9 cellular contexts compared by ENCODE assay signal in the genomic region with DNA sequence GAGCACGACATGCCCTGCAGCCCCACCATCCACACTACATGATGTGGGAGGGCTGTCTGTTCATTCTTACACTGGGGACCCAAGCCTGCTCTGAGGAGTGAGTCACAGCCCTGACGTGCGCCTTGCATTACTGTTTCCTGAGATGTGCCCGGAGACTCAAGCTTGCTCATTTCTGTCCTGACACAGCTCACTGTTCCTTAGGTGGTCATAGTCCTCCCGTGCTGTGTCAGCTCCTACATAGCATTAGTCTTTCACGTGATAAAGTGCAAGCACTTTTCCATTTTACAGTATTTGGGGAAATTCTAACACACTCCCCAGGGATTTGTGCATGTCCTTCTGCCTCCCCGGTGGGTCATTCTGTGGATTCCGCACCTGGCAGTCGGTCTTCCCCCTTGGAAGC. TPM values are rescaled to one million over a fixed set of nuclear protein-coding genes. Genes with fewer than 3 reads are reported as not detected.
DNase-seq lines count a peak whose midpoint lies in the region; ATAC-seq and TF ChIP-seq lines count a peak whose summit lies in the region.
"Had no signal": no experiment of that assay in that cellular context is flagged by ENCODE, and none has a peak within 500 bp of the region (broad histone marks: within the 10 kb centered on the region; RNA-seq: fewer than 3 reads in every experiment).

No MANE protein-coding gene starts in this region.

- no peaks in the 10 kb centered on the region for H3K9me3 ChIP-seq in heart right ventricle

- peaks cover 15 to 26% of the 10 kb centered on the region in 2 donors for H3K9me3 Mint-ChIP-seq in activated naive CD4-positive, alpha-beta T cell treated with anti-CD3 and anti-CD28 coated beads, Interleukin-2, amount 50 U/mL, for 72 hours
- H3K9me3 Mint-ChIP-seq in T-helper 2 cell treated with Interferon-gamma antibody and Interleukin-4, amounts not matched to agents 5 μg/mL and 100 μg/mL, for 36 hours, result no peaks in the 10 kb centered on the region
- peaks cover 0 to 3% of the 10 kb centered on the region in 2 donors for H3K9me3 Mint-ChIP-seq in stimulated activated naive B cell treated with anti-CD40 and anti-IgM and Interleukin-4, amounts not matched to agents 10 μg/mL and 1 μg/mL and 100 μg/mL, for 72 hours

- TF ChIP-seq CTCF in heart right ventricle (IDR thresholded peaks at IDR 0.05), result no peak

- peaks cover 26% of the 10 kb centered on the region for H3K4me1 Mint-ChIP-seq in T-helper 2 cell treated with Interferon-gamma antibody and Interleukin-4, amounts not matched to agents 5 μg/mL and 100 μg/mL, for 36 hours (ENCODE audit: low read depth)
- H3K4me1 Mint-ChIP-seq in stimulated activated naive B cell treated with anti-CD40 and anti-IgM and Interleukin-4, amounts not matched to agents 10 μg/mL and 1 μg/mL and 100 μg/mL, for 72 hours, result peaks cover 30 to 44% of the 10 kb centered on the region in 2 donors

- peak; percentile 42 to 86 for ATAC-seq in activated naive CD4-positive, alpha-beta T cell treated with anti-CD3 and anti-CD28 coated beads, Interleukin-2, amount 50 U/mL, for 72 hours
- ATAC-seq in HG02678 (IDR thresholded peaks at IDR 0.05; ENCODE audit: unreplicated experiment) (peak; percentile 48), heart right ventricle (no peak)
- ATAC-seq in stimulated activated naive B cell treated with anti-CD40 and anti-IgM and Interleukin-4, amounts not matched to agents 10 μg/mL and 1 μg/mL and 100 μg/mL, for 72 hours (replicated peaks), result peak; percentile 82 to 88

- peaks cover 50 to 73% of the 10 kb centered on the region in 2 donors for H3K36me3 Mint-ChIP-seq in activated naive CD4-positive, alpha-beta T cell treated with anti-CD3 and anti-CD28 coated beads, Interleukin-2, amount 50 U/mL, for 72 hours
- H3K36me3 Mint-ChIP-seq in T-helper 2 cell treated with Interferon-gamma antibody and Interleukin-4, amounts not matched to agents 5 μg/mL and 100 μg/mL, for 36 hours (ENCODE audit: low read depth), result peaks cover 33% of the 10 kb centered on the region
- peaks cover 33 to 56% of the 10 kb centered on the region in 2 donors for H3K36me3 Mint-ChIP-seq in stimulated activated naive B cell treated with anti-CD40 and anti-IgM and Interleukin-4, amounts not matched to agents 10 μg/mL and 1 μg/mL and 100 μg/mL, for 72 hours

- H3K27ac Mint-ChIP-seq in activated naive CD4-positive, alpha-beta T cell treated with anti-CD3 and anti-CD28 coated beads, Interleukin-2, amount 50 U/mL, for 72 hours, result peak overlapping the region in 1 of 2 donors; percentile 79
- no peak overlapping the region for H3K27ac Mint-ChIP-seq in T-helper 2 cell treated with Interferon-gamma antibody and Interleukin-4, amounts not matched to agents 5 μg/mL and 100 μg/mL, for 36 hours
- H3K27ac Mint-ChIP-seq in stimulated activated naive B cell treated with anti-CD40 and anti-IgM and Interleukin-4, amounts not matched to agents 10 μg/mL and 1 μg/mL and 100 μg/mL, for 72 hours, result peak overlapping the region; percentile 94

- peak in 1 of 2 donors; percentile 45 for DNase-seq in activated naive CD4-positive, alpha-beta T cell treated with anti-CD3 and anti-CD28 coated beads, Interleukin-2, amount 50 U/mL, for 72 hours (ENCODE audit: low spot score in 2 of 2)
- no peak for DNase-seq in activated naive CD4-positive, alpha-beta T cell (lab: John Stamatoyannopoulos, UW)
- peak; percentile 77 for DNase-seq in T-helper 2 cell treated with Interferon-gamma antibody and Interleukin-4, amounts not matched to agents 5 μg/mL and 100 μg/mL, for 36 hours (ENCODE audit: low spot score)
- DNase-seq in stimulated activated naive B cell treated with anti-CD40 and anti-IgM and Interleukin-4, amounts not matched to agents 10 μg/mL and 1 μg/mL and 100 μg/mL, for 72 hours, result peak; percentile 74
- DNase-seq in NK-92 (lab: John Stamatoyannopoulos, UW; ENCODE audit: unreplicated experiment), result no peak
- DNase-seq in DMS53 treated with DMSO at 0.1 percent for 48 hours (lab: John Stamatoyannopoulos, UW; ENCODE audit: unreplicated experiment), result no peak
- no peak for DNase-seq in heart right ventricle

- H3K4me3 Mint-ChIP-seq in T-helper 2 cell treated with Interferon-gamma antibody and Interleukin-4, amounts not matched to agents 5 μg/mL and 100 μg/mL, for 36 hours, result no peak overlapping the region
- H3K4me3 Mint-ChIP-seq in stimulated activated naive B cell treated with anti-CD40 and anti-IgM and Interleukin-4, amounts not matched to agents 10 μg/mL and 1 μg/mL and 100 μg/mL, for 72 hours, result peak overlapping the region; percentile 50 to 51

- no peak overlapping the region for H3K27ac ChIP-seq in heart right ventricle

- peaks cover 0 to 25% (median 18%) of the 10 kb centered on the region in 9 donors for H3K4me1 ChIP-seq in heart right ventricle

- H3K27me3 Mint-ChIP-seq in T-helper 2 cell treated with Interferon-gamma antibody and Interleukin-4, amounts not matched to agents 5 μg/mL and 100 μg/mL, for 36 hours (ENCODE audit: low read depth), result no peaks in the 10 kb centered on the region
- H3K27me3 Mint-ChIP-seq in stimulated activated naive B cell treated with anti-CD40 and anti-IgM and Interleukin-4, amounts not matched to agents 10 μg/mL and 1 μg/mL and 100 μg/mL, for 72 hours, result no peaks in the 10 kb centered on the region

- peaks cover 0 to 22% (median 5%) of the 10 kb centered on the region in 9 donors for H3K36me3 ChIP-seq in heart right ventricle

- intact Hi-C loops in heart right ventricle (cut with DNase I), result no loop called here

- 95% methylated on average over 9 of the region's 9 CpGs for WGBS in heart right ventricle, 2 donors

- H3K27me3 ChIP-seq in heart right ventricle, result peaks cover 0 to 10% (median 0%) of the 10 kb centered on the region in 7 donors

- H3K4me3 ChIP-seq in heart right ventricle, result no peak overlapping the region
- H3K4me3 ChIP-seq: lung had no signal

RNA-seq across cellular contexts. Expression of a gene that starts 46.2 kb away (rescaled TPM):
- total RNA-seq in activated naive CD4-positive, alpha-beta T cell treated with anti-CD3 and anti-CD28 coated beads, Interleukin-2, amount 50 U/mL, for 72 hours, result not detected
- not detected for total RNA-seq in heart right ventricle
- not detected for polyA plus RNA-seq in heart right ventricle
- total RNA-seq: lung had no signal
- polyA plus RNA-seq: lung had no signal

Comparison
In these comparisons a context has a peak if more than half of its experiments do, and no peak if none do; other contexts are left out.
1. ATAC-seq: peak in activated naive CD4-positive, alpha-beta T cell treated with anti-CD3 and anti-CD28 coated beads, Interleukin-2, amount 50 U/mL, for 72 hours (2 of 2), HG02678 (single experiment) and stimulated activated naive B cell treated with anti-CD40 and anti-IgM and Interleukin-4, amounts not matched to agents 10 μg/mL and 1 μg/mL and 100 μg/mL, for 72 hours (2 of 2); none in heart right ventricle (0 of 8).
2. DNase-seq: peak in T-helper 2 cell treated with Interferon-gamma antibody and Interleukin-4, amounts not matched to agents 5 μg/mL and 100 μg/mL, for 36 hours (single experiment) and stimulated activated naive B cell treated with anti-CD40 and anti-IgM and Interleukin-4, amounts not matched to agents 10 μg/mL and 1 μg/mL and 100 μg/mL, for 72 hours (single experiment); none in activated naive CD4-positive, alpha-beta T cell (0 of 4), NK-92 (single experiment), DMS53 treated with DMSO at 0.1 percent for 48 hours (single experiment) and heart right ventricle (0 of 2).